In the genomic region with DNA sequence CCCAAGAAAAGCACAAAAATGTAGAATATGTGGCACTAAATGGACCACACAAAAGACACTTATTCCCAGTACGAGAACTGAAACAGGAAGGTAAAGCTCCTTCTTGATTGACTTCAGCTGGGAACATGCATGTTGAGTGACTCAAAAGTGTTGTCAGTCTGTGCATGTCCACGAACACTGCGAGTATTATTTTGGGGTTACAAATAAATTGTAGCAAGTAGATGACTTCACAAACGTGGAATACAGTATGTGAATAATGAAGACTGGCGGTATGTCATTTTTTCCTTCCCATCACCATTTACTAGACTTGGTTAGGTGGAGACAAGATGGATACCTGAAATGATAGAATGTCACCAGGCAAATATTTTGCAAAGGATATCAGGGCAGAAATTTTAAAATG, we compare ENCODE assay signal across 23 cellular contexts.
"Had no signal": no experiment of that assay in that cellular context is flagged by ENCODE, and none has a peak within 500 bp of the region (broad histone marks: within the 10 kb centered on the region; RNA-seq: fewer than 3 reads in every experiment).

No MANE protein-coding gene starts in this region.

- ATAC-seq: foreskin keratinocyte; left cardiac atrium; lower lobe of right lung; natural killer cell; stimulated activated naive CD8-positive, alpha-beta T cell treated with anti-CD3 and anti-CD28 coated beads, Interleukin-15, Interleukin-2, amounts not matched to agents 100 U/mL and 50 U/mL, for 24 hours had no signal

- FAIRE-seq: kidney, urothelium cell line had no signal

- H3K27me3 Mint-ChIP-seq: dendritic cell treated with granulocyte-macrophage colony-stimulating factor and Interleukin-4, amounts not matched to agents 40 ng/mL and 50 ng/mL, for 4 days; memory B cell; type B pancreatic cell had no signal

- H3K4me1 ChIP-seq: esophagus squamous epithelium, foreskin keratinocyte, left ventricle myocardium inferior, lower lobe of right lung, right atrium auricular region, sigmoid colon, suprapubic skin, thyroid gland had no signal

- H3K4me3 Mint-ChIP-seq: dendritic cell treated with granulocyte-macrophage colony-stimulating factor and Interleukin-4, amounts not matched to agents 40 ng/mL and 50 ng/mL, for 4 days; memory B cell; mesothelial cell of epicardium; natural killer cell; neural crest cell; type B pancreatic cell had no signal

- DNase-seq: esophagus squamous epithelium; foreskin keratinocyte; kidney; left cardiac atrium; left ventricle myocardium inferior; lower lobe of right lung; natural killer cell; ovary; sigmoid colon; stimulated activated CD4-positive, alpha-beta T cell treated with anti-CD3 and anti-CD28 coated beads, Interleukin-2, amount 100 ng/mL, for 24 hours; stimulated activated CD4-positive, alpha-beta T cell treated with anti-CD3 and anti-CD28 coated beads, Interleukin-4, amount 100 ng/mL, for 4 hours; stimulated activated naive CD8-positive, alpha-beta T cell treated with anti-CD3 and anti-CD28 coated beads, Interleukin-15, Interleukin-2, amounts not matched to agents 100 U/mL and 50 U/mL, for 24 hours; thyroid gland had no signal

- H3K4me1 Mint-ChIP-seq: memory B cell, mesothelial cell of epicardium had no signal

- H3K27ac ChIP-seq: esophagus squamous epithelium, foreskin keratinocyte, hepatocyte, left ventricle myocardium inferior, lower lobe of right lung, ovary, right atrium auricular region, sigmoid colon, skin epidermis, suprapubic skin, thyroid gland had no signal

- H3K27ac Mint-ChIP-seq: dendritic cell treated with granulocyte-macrophage colony-stimulating factor and Interleukin-4, amounts not matched to agents 40 ng/mL and 50 ng/mL, for 4 days; mesothelial cell of epicardium; natural killer cell; type B pancreatic cell had no signal

- H3K79me2 ChIP-seq: hepatocyte had no signal

- H2AFZ ChIP-seq: hepatocyte had no signal

- H3K9me3 ChIP-seq: esophagus squamous epithelium, left ventricle myocardium inferior, lower lobe of right lung, ovary, right atrium auricular region, sigmoid colon, suprapubic skin, thyroid gland had no signal

- H3K4me2 ChIP-seq: hepatocyte had no signal

- H3K36me3 ChIP-seq: ovary had no signal

- H3K27me3 ChIP-seq: esophagus squamous epithelium, foreskin keratinocyte, hepatocyte, ovary, right atrium auricular region, sigmoid colon, suprapubic skin, thyroid gland had no signal

- H3K4me3 ChIP-seq: esophagus squamous epithelium, hepatocyte, left ventricle myocardium inferior, lower lobe of right lung, ovary, right atrium auricular region, sigmoid colon, skin epidermis, suprapubic skin, thyroid gland had no signal

- H3K9me3 Mint-ChIP-seq: dendritic cell treated with granulocyte-macrophage colony-stimulating factor and Interleukin-4, amounts not matched to agents 40 ng/mL and 50 ng/mL, for 4 days; memory B cell; mesothelial cell of epicardium; natural killer cell; neural crest cell; type B pancreatic cell had no signal
